ENCODE assay signal across 1 cellular context in the genomic region with DNA sequence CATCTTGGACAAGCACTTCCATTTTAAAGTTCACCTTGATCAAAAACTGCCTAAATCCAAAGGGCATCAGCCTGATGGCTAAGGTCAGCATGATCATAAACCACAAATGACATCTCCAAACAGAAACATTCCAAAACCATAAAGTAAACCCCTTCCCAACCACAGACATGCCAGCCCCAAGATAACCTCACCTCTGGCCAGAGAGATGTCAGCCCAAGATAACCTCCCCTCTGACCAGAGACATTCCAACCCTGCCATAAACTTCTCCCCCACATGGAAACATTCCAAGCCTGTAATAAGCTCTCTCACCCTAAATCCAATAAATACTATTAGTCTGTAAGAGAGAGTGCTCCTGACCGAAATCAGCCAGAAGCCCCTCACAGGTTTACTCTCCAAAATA.
TF ChIP-seq lines count a peak whose summit lies in the region.

No MANE protein-coding gene starts in this region.

TF ChIP-seq in HepG2, 621 proteins besides CTCF, POLR2A, EP300 and RAD21:
- TF ChIP-seq, protein P1, sequence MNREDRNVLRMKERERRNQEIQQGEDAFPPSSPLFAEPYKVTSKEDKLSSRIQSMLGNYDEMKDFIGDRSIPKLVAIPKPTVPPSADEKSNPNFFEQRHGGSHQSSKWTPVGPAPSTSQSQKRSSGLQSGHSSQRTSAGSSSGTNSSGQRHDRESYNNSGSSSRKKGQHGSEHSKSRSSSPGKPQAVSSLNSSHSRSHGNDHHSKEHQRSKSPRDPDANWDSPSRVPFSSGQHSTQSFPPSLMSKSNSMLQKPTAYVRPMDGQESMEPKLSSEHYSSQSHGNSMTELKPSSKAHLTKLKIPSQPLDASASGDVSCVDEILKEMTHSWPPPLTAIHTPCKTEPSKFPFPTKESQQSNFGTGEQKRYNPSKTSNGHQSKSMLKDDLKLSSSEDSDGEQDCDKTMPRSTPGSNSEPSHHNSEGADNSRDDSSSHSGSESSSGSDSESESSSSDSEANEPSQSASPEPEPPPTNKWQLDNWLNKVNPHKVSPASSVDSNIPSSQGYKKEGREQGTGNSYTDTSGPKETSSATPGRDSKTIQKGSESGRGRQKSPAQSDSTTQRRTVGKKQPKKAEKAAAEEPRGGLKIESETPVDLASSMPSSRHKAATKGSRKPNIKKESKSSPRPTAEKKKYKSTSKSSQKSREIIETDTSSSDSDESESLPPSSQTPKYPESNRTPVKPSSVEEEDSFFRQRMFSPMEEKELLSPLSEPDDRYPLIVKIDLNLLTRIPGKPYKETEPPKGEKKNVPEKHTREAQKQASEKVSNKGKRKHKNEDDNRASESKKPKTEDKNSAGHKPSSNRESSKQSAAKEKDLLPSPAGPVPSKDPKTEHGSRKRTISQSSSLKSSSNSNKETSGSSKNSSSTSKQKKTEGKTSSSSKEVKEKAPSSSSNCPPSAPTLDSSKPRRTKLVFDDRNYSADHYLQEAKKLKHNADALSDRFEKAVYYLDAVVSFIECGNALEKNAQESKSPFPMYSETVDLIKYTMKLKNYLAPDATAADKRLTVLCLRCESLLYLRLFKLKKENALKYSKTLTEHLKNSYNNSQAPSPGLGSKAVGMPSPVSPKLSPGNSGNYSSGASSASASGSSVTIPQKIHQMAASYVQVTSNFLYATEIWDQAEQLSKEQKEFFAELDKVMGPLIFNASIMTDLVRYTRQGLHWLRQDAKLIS (CRISPR knock-in tag; IDR thresholded peaks at IDR 0.05): no peak
- TF ChIP-seq ZNF615 (CRISPR knock-in tag; IDR thresholded peaks at IDR 0.05; ENCODE audit: borderline replicate concordance) (no peak), HNF4G (IDR thresholded peaks at IDR 0.05; ENCODE audit: borderline replicate concordance, low read depth, low read length) (no peak), HNF4G (CRISPR knock-in tag; IDR thresholded peaks at IDR 0.05; ENCODE audit: borderline replicate concordance, low read depth) (no peak), PCBP1 (IDR thresholded peaks at IDR 0.05; ENCODE audit: borderline replicate concordance, low read depth, low read length) (no peak)
- TF ChIP-seq, protein P2, sequence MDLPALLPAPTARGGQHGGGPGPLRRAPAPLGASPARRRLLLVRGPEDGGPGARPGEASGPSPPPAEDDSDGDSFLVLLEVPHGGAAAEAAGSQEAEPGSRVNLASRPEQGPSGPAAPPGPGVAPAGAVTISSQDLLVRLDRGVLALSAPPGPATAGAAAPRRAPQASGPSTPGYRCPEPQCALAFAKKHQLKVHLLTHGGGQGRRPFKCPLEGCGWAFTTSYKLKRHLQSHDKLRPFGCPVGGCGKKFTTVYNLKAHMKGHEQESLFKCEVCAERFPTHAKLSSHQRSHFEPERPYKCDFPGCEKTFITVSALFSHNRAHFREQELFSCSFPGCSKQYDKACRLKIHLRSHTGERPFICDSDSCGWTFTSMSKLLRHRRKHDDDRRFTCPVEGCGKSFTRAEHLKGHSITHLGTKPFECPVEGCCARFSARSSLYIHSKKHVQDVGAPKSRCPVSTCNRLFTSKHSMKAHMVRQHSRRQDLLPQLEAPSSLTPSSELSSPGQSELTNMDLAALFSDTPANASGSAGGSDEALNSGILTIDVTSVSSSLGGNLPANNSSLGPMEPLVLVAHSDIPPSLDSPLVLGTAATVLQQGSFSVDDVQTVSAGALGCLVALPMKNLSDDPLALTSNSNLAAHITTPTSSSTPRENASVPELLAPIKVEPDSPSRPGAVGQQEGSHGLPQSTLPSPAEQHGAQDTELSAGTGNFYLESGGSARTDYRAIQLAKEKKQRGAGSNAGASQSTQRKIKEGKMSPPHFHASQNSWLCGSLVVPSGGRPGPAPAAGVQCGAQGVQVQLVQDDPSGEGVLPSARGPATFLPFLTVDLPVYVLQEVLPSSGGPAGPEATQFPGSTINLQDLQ (CRISPR knock-in tag; IDR thresholded peaks at IDR 0.05): no peak
TF ChIP-seq in HepG2: peak in this region for 0.
